In the genomic region with DNA sequence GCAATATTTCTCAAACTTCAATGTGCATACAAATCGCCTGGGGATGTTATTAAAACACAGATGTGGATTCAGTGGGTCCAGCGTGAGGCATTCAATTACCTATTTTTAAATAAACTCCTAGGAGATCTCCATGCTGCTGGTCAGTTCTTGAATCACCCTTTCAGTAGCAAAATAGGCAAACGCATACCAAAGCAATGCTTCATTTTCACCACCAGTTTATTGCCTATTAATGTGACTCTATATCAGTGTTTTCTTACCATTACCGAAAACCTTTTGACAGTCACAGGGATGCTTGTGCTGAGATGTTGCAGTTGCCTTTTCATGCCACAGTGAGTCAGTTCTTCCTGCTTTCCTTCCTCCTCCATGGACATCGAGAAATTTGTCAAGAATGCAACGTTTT, we compare ENCODE assay signal across 1 cellular context.
TF ChIP-seq lines count a peak whose summit lies in the region.

No MANE protein-coding gene starts in this region.

TF ChIP-seq in SK-N-SH treated with all-trans-retinoic acid at 6 μM for 48 hours, 23 proteins besides CTCF, POLR2A, EP300 and RAD21 (continued from another document):
- TF ChIP-seq, protein P1, sequence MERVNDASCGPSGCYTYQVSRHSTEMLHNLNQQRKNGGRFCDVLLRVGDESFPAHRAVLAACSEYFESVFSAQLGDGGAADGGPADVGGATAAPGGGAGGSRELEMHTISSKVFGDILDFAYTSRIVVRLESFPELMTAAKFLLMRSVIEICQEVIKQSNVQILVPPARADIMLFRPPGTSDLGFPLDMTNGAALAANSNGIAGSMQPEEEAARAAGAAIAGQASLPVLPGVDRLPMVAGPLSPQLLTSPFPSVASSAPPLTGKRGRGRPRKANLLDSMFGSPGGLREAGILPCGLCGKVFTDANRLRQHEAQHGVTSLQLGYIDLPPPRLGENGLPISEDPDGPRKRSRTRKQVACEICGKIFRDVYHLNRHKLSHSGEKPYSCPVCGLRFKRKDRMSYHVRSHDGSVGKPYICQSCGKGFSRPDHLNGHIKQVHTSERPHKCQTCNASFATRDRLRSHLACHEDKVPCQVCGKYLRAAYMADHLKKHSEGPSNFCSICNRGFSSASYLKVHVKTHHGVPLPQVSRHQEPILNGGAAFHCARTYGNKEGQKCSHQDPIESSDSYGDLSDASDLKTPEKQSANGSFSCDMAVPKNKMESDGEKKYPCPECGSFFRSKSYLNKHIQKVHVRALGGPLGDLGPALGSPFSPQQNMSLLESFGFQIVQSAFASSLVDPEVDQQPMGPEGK (CRISPR knock-in tag; IDR thresholded peaks at IDR 0.05; ENCODE audit: borderline replicate concordance) = no peak
